Comparison of ENCODE assay signal across 12 cellular contexts in genomic region chr14:91155626-91156089, GRCh38. TPM values are rescaled to one million over a fixed set of nuclear protein-coding genes. Genes with fewer than 3 reads are reported as not detected.
DNase-seq lines count a peak whose midpoint lies in the region; ATAC-seq and TF ChIP-seq lines count a peak whose summit lies in the region.
"Had no signal": no experiment of that assay in that cellular context is flagged by ENCODE, and none has a peak within 500 bp of the region (broad histone marks: within the 10 kb centered on the region; RNA-seq: fewer than 3 reads in every experiment).

No MANE protein-coding gene starts in this region.

- 98 to 99% methylated on average over 4 of the region's 4 CpGs for WGBS in heart right ventricle, 2 donors
- 92 to 97% methylated on average over 4 of the region's 4 CpGs for WGBS in gastroesophageal sphincter (ENCODE audit: low coverage in 1 of 2), 2 donors

- no peak for TF ChIP-seq POLR2A in gastroesophageal sphincter (IDR thresholded peaks at IDR 0.05)

- H3K27ac ChIP-seq in heart right ventricle (no peak overlapping the region), gastroesophageal sphincter (peak overlapping the region; percentile 35 to 87 (median 84)), stomach smooth muscle (ENCODE audit: low read length) (peak overlapping the region; percentile 79)
- H3K27ac ChIP-seq: neural progenitor cell, testis had no signal

- no peaks in the 10 kb centered on the region for H3K9me3 ChIP-seq in heart right ventricle
- no peaks in the 10 kb centered on the region for H3K9me3 ChIP-seq in gastroesophageal sphincter
- no peaks in the 10 kb centered on the region for H3K9me3 ChIP-seq in stomach smooth muscle (ENCODE audit: control insufficient read depth in 2 of 2, low read length in 2 of 2)
- H3K9me3 ChIP-seq: testis had no signal

- H3K4me3 ChIP-seq in heart right ventricle (no peak overlapping the region), gastroesophageal sphincter (no peak overlapping the region), stomach smooth muscle (ENCODE audit: low read length in 2 of 2) (no peak overlapping the region)
- H3K4me3 ChIP-seq: neural progenitor cell, testis had no signal

- TF ChIP-seq CTCF in heart right ventricle (IDR thresholded peaks at IDR 0.05) = no peak
- no peak for TF ChIP-seq CTCF in gastroesophageal sphincter (IDR thresholded peaks at IDR 0.05)

- intact Hi-C loops in left ventricle myocardium superior (cut with micrococcal nuclease) (no loop called here), heart right ventricle (cut with DNase I) (loop anchor here in 1 of 10 donors (5.0 kb wide), 1 partner anchor 38 kb away; no protein-coding TSS in a partner anchor)

- no peak for TF ChIP-seq EP300 in gastroesophageal sphincter (IDR thresholded peaks at IDR 0.05)

- H3K36me3 ChIP-seq in heart right ventricle (peaks cover 0 to 74% (median 30%) of the 10 kb centered on the region in 9 donors), gastroesophageal sphincter (peaks cover 0 to 45% of the 10 kb centered on the region in 2 donors), stomach smooth muscle (ENCODE audit: control insufficient read depth in 2 of 2, insufficient read depth in 2 of 2, low read length in 2 of 2) (peaks cover 16 to 20% of the 10 kb centered on the region in 2 donors)
- H3K36me3 ChIP-seq: neural progenitor cell had no signal

- H3K4me1 ChIP-seq in heart right ventricle = peaks cover 0 to 47% (median 23%) of the 10 kb centered on the region in 9 donors
- H3K4me1 ChIP-seq in gastroesophageal sphincter = peaks cover 3 to 69% (median 12%) of the 10 kb centered on the region in 3 donors
- peaks cover 35% of the 10 kb centered on the region for H3K4me1 ChIP-seq in stomach smooth muscle (ENCODE audit: control insufficient read depth, insufficient read depth, low read length)
- H3K4me1 ChIP-seq: neural progenitor cell had no signal

- H3K27me3 ChIP-seq in heart right ventricle (no peaks in the 10 kb centered on the region), gastroesophageal sphincter (no peaks in the 10 kb centered on the region), stomach smooth muscle (ENCODE audit: control insufficient read depth in 1 of 2, insufficient read depth in 2 of 2, low read length in 2 of 2) (no peaks in the 10 kb centered on the region)
- H3K27me3 ChIP-seq: neural progenitor cell, testis had no signal

- DNase-seq in left ventricle myocardium superior (peak; percentile 18), heart right ventricle (no peak), NCI-H69 (lab: John Stamatoyannopoulos, UW) (peak; percentile 66), AG20443 (ENCODE audit: low spot score) (no peak), NCI-H2081 (lab: John Stamatoyannopoulos, UW) (no peak)
- DNase-seq: hippocampal formation, SW 1271 had no signal

- H3K9ac ChIP-seq in stomach smooth muscle (ENCODE audit: low read length in 2 of 2) = no peak overlapping the region
- H3K9ac ChIP-seq: neural progenitor cell had no signal

- ATAC-seq in left ventricle myocardium superior = no peak
- no peak for ATAC-seq in heart right ventricle
- ATAC-seq in gastroesophageal sphincter = no peak
- no peak for ATAC-seq in HG03457 (IDR thresholded peaks at IDR 0.05; ENCODE audit: unreplicated experiment)

RNA-seq across cellular contexts. Expression of gene DGLUCY, which starts 41.8 kb away (rescaled TPM):
- total RNA-seq in left ventricle myocardium superior (254 TPM), heart right ventricle (100 to 1,000 TPM; 124 to 270 (median 208) TPM), gastroesophageal sphincter (100 to 1,000 TPM in 1 of 4 donors, 10 to 100 TPM in 3; 52.8 to 118 (median 77.3) TPM)
- 100 to 1,000 TPM in 1 of 2 donors, 10 to 100 TPM in 1; 43.5 to 184 TPM for polyA plus RNA-seq in heart right ventricle

Comparison
In these comparisons a context has a peak if more than half of its experiments do, and no peak if none do; other contexts are left out.
1. DNase-seq: peak in left ventricle myocardium superior (single experiment) and NCI-H69 (single experiment); none in heart right ventricle (0 of 2), AG20443 (single experiment) and NCI-H2081 (0 of 2).
2. H3K27ac ChIP-seq: peak in gastroesophageal sphincter (4 of 4) and stomach smooth muscle (single experiment); none in heart right ventricle (0 of 10).